In the genomic region with DNA sequence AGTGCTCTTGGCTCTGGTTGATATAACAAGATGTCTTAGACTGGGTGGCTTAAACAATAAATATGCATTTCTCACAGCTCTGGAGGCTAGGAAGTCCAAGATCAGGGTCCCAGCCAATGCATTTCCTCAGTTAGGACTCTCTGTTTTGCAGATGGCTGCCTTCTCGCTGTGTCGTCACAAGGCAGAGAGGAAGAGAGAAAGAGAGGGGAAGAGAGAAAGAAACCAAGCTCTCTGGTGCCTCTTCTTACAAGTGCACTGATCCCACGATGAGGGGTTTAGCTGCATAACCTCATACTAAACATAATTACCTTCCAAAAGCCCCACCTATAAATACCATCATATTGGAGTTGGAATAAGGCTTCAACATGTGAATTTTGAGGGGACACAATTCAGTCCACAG, we compare ENCODE assay signal across 13 cellular contexts. TPM values are rescaled to one million over a fixed set of nuclear protein-coding genes. Genes with fewer than 3 reads are reported as not detected.
DNase-seq lines count a peak whose midpoint lies in the region; ATAC-seq and FAIRE-seq lines count a peak whose summit lies in the region.
"Had no signal": no experiment of that assay in that cellular context is flagged by ENCODE, and none has a peak within 500 bp of the region (broad histone marks: within the 10 kb centered on the region; RNA-seq: fewer than 3 reads in every experiment).

No MANE protein-coding gene starts in this region.

- peak; percentile 17 for ATAC-seq in HG03521 (IDR thresholded peaks at IDR 0.05; ENCODE audit: unreplicated experiment)
- no peak for ATAC-seq in left ventricle myocardium superior
- ATAC-seq: pancreas had no signal

- DNase-seq in stimulated activated CD4-positive, alpha-beta T cell treated with anti-CD3 and anti-CD28 coated beads, Interleukin-15, amount 100 ng/mL, for 24 hours = peak; percentile 21
- DNase-seq in stimulated activated CD4-positive, alpha-beta T cell treated with anti-CD3 and anti-CD28 coated beads, Interleukin-4, amount 100 ng/mL, for 4 hours = no peak
- DNase-seq in urothelium cell line (ENCODE audit: low spot score) (no peak), left ventricle myocardium superior (no peak), activated gamma-delta T cell (lab: John Stamatoyannopoulos, UW) (no peak), NCI-H748 (lab: John Stamatoyannopoulos, UW; ENCODE audit: unreplicated experiment) (no peak)
- DNase-seq: DMS 273 treated with DMSO at 0.1 percent for 48 hours, erythroblast, kidney, pancreas had no signal

- intact Hi-C loops in left ventricle myocardium superior (cut with micrococcal nuclease) = no loop called here

- FAIRE-seq in urothelium cell line (lab: Jason Lieb, UNC) = peak; percentile 13
- FAIRE-seq: kidney, pancreas had no signal

- peak overlapping the region; percentile 93 for H3K27ac Mint-ChIP-seq in activated naive CD8-positive, alpha-beta T cell
- H3K27ac Mint-ChIP-seq: mesothelial cell of epicardium had no signal

- peak overlapping the region; percentile 83 for H3K4me3 Mint-ChIP-seq in activated naive CD8-positive, alpha-beta T cell
- H3K4me3 Mint-ChIP-seq: mesothelial cell of epicardium had no signal

- peaks cover 82% of the 10 kb centered on the region for H3K4me1 Mint-ChIP-seq in activated naive CD8-positive, alpha-beta T cell (ENCODE audit: low read depth)

- H3K36me3 Mint-ChIP-seq in activated naive CD8-positive, alpha-beta T cell = peaks cover 11% of the 10 kb centered on the region

- no peaks in the 10 kb centered on the region for H3K27me3 Mint-ChIP-seq in activated naive CD8-positive, alpha-beta T cell

- no peaks in the 10 kb centered on the region for H3K9me3 Mint-ChIP-seq in activated naive CD8-positive, alpha-beta T cell (ENCODE audit: low read depth)
- H3K9me3 Mint-ChIP-seq: mesothelial cell of epicardium had no signal

RNA-seq across cellular contexts. Expression of a gene that starts 4.9 kb away (rescaled TPM):
- 0.10 TPM for total RNA-seq in left ventricle myocardium superior
